Comparison of ENCODE assay signal across 1 cellular context in the genomic region with DNA sequence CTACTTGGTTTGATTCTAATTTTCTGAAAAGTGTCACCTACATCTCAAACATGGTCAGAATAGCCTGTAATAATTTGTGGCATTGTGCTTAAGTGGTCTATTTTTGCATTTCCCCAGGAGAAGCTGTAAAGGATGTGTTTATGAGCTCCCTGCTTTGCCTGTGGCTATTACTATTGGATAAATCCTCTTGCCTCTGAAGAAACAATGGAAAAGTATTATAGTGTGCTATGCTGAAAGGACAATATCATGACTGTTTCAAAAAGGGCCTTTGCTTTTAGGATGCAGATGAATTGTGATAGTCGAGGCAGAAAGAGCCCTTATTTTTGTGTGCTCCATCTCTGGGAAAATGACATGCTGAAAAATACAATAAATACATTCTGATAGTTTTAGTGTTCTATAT.
TF ChIP-seq lines count a peak whose summit lies in the region.

No MANE protein-coding gene starts in this region.

TF ChIP-seq in K562, 482 proteins besides CTCF, POLR2A, EP300 and RAD21 (continued from another document):
- TF ChIP-seq, protein P1, sequence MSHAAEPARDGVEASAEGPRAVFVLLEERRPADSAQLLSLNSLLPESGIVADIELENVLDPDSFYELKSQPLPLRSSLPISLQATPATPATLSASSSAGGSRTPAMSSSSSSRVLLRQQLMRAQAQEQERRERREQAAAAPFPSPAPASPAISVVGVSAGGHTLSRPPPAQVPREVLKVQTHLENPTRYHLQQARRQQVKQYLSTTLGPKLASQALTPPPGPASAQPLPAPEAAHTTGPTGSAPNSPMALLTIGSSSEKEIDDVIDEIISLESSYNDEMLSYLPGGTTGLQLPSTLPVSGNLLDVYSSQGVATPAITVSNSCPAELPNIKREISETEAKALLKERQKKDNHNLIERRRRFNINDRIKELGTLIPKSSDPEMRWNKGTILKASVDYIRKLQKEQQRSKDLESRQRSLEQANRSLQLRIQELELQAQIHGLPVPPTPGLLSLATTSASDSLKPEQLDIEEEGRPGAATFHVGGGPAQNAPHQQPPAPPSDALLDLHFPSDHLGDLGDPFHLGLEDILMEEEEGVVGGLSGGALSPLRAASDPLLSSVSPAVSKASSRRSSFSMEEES (CRISPR knock-in tag; IDR thresholded peaks at IDR 0.05): no peak
- TF ChIP-seq TCF7 (IDR thresholded peaks at IDR 0.05; ENCODE audit: borderline replicate concordance): no peak
- no peak for TF ChIP-seq ZFP36 (IDR thresholded peaks at IDR 0.05; ENCODE audit: low read depth, low read length, partially characterized antibody)
- TF ChIP-seq KLF6 (CRISPR knock-in tag; IDR thresholded peaks at IDR 0.05; ENCODE audit: borderline replicate concordance): no peak
- TF ChIP-seq, protein P2, sequence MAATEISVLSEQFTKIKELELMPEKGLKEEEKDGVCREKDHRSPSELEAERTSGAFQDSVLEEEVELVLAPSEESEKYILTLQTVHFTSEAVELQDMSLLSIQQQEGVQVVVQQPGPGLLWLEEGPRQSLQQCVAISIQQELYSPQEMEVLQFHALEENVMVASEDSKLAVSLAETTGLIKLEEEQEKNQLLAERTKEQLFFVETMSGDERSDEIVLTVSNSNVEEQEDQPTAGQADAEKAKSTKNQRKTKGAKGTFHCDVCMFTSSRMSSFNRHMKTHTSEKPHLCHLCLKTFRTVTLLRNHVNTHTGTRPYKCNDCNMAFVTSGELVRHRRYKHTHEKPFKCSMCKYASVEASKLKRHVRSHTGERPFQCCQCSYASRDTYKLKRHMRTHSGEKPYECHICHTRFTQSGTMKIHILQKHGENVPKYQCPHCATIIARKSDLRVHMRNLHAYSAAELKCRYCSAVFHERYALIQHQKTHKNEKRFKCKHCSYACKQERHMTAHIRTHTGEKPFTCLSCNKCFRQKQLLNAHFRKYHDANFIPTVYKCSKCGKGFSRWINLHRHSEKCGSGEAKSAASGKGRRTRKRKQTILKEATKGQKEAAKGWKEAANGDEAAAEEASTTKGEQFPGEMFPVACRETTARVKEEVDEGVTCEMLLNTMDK (IDR thresholded peaks at IDR 0.05; ENCODE audit: borderline replicate concordance, insufficient read depth, low read depth, low read length, poor library complexity, severe bottlenecking): no peak
- TF ChIP-seq ZKSCAN1 (IDR thresholded peaks at IDR 0.05; ENCODE audit: low read depth, low read length): no peak
- TF ChIP-seq BCL6 (CRISPR knock-in tag; IDR thresholded peaks at IDR 0.05): no peak
- no peak for TF ChIP-seq SOX6 (IDR thresholded peaks at IDR 0.05)
- TF ChIP-seq, protein P3, sequence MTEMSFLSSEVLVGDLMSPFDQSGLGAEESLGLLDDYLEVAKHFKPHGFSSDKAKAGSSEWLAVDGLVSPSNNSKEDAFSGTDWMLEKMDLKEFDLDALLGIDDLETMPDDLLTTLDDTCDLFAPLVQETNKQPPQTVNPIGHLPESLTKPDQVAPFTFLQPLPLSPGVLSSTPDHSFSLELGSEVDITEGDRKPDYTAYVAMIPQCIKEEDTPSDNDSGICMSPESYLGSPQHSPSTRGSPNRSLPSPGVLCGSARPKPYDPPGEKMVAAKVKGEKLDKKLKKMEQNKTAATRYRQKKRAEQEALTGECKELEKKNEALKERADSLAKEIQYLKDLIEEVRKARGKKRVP (CRISPR knock-in tag; IDR thresholded peaks at IDR 0.05): no peak
- TF ChIP-seq, protein P4, sequence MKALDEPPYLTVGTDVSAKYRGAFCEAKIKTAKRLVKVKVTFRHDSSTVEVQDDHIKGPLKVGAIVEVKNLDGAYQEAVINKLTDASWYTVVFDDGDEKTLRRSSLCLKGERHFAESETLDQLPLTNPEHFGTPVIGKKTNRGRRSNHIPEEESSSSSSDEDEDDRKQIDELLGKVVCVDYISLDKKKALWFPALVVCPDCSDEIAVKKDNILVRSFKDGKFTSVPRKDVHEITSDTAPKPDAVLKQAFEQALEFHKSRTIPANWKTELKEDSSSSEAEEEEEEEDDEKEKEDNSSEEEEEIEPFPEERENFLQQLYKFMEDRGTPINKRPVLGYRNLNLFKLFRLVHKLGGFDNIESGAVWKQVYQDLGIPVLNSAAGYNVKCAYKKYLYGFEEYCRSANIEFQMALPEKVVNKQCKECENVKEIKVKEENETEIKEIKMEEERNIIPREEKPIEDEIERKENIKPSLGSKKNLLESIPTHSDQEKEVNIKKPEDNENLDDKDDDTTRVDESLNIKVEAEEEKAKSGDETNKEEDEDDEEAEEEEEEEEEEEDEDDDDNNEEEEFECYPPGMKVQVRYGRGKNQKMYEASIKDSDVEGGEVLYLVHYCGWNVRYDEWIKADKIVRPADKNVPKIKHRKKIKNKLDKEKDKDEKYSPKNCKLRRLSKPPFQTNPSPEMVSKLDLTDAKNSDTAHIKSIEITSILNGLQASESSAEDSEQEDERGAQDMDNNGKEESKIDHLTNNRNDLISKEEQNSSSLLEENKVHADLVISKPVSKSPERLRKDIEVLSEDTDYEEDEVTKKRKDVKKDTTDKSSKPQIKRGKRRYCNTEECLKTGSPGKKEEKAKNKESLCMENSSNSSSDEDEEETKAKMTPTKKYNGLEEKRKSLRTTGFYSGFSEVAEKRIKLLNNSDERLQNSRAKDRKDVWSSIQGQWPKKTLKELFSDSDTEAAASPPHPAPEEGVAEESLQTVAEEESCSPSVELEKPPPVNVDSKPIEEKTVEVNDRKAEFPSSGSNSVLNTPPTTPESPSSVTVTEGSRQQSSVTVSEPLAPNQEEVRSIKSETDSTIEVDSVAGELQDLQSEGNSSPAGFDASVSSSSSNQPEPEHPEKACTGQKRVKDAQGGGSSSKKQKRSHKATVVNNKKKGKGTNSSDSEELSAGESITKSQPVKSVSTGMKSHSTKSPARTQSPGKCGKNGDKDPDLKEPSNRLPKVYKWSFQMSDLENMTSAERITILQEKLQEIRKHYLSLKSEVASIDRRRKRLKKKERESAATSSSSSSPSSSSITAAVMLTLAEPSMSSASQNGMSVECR (CRISPR knock-in tag; IDR thresholded peaks at IDR 0.05): no peak
- TF ChIP-seq ELF1 (tag; IDR thresholded peaks at IDR 0.05): no peak
- no peak for TF ChIP-seq EHMT2 (IDR thresholded peaks at IDR 0.05)
- TF ChIP-seq PTRF (tag; IDR thresholded peaks at IDR 0.05): no peak
- TF ChIP-seq FOXA1 (IDR thresholded peaks at IDR 0.05; ENCODE audit: borderline replicate concordance): no peak
- TF ChIP-seq CHD4 (IDR thresholded peaks at IDR 0.05; ENCODE audit: insufficient read depth, insufficient replicate concordance, low read depth, low read length, poor library complexity, severe bottlenecking): no peak
- no peak for TF ChIP-seq XRCC4 (IDR thresholded peaks at IDR 0.05; ENCODE audit: extremely low read depth, insufficient read depth, insufficient read length)
